In the genomic region with DNA sequence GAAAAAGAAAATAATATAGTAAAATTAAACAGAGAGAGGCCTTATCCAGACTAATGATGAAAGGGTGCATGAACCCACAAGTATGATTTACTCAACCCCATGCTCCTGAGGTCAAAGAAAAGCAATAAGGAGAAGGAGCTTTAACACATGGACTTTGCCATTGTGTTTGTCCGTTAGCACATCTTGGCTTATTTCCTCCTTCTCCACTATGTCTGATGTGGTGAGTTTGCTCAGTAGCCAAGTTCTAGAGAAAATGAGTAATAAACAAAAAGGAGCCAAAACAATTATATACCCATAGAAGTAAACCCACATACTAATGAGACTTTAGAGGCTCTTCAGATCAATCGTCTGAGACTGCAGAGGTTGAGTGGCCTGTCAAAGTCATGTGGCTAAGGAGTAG, we compare ENCODE assay signal across 16 cellular contexts. TPM values are rescaled to one million over a fixed set of nuclear protein-coding genes. Genes with fewer than 3 reads are reported as not detected.
DNase-seq lines count a peak whose midpoint lies in the region; ATAC-seq, FAIRE-seq and TF ChIP-seq lines count a peak whose summit lies in the region.
"Had no signal": no experiment of that assay in that cellular context is flagged by ENCODE, and none has a peak within 500 bp of the region (broad histone marks: within the 10 kb centered on the region; RNA-seq: fewer than 3 reads in every experiment).

No MANE protein-coding gene starts in this region.

- no peak for ATAC-seq in HG03432 (IDR thresholded peaks at IDR 0.05; ENCODE audit: unreplicated experiment)

- no peaks in the 10 kb centered on the region for H3K79me2 ChIP-seq in astrocyte (ENCODE audit: insufficient read depth, low read length)
- H3K79me2 ChIP-seq: parathyroid adenoma had no signal

- FAIRE-seq in astrocyte (lab: Jason Lieb, UNC) (no peak), GM12892 (lab: Jason Lieb, UNC) (no peak)
- FAIRE-seq: keratinocyte had no signal

- intact Hi-C loops in uterus (cut with DNase I; ENCODE audit: low total_unique reads), result no loop called here

- peaks cover 11% of the 10 kb centered on the region for H3K9me3 Mint-ChIP-seq in astrocyte (ENCODE audit: unreplicated experiment)
- peaks cover 7% of the 10 kb centered on the region for H3K9me3 Mint-ChIP-seq in nephron

- H3K36me3 Mint-ChIP-seq in astrocyte (ENCODE audit: low read depth, unreplicated experiment), result peaks cover 12% of the 10 kb centered on the region
- no peaks in the 10 kb centered on the region for H3K36me3 Mint-ChIP-seq in nephron (ENCODE audit: low read depth)
- H3K36me3 Mint-ChIP-seq: activated naive CD4-positive, alpha-beta T cell treated with anti-CD3 and anti-CD28 coated beads, Interleukin-2, amount 10 ng/mL, durations not matched to agents 7 days and 5 days had no signal

- H3K27me3 ChIP-seq in astrocyte (ENCODE audit: insufficient read depth, low read length) (no peaks in the 10 kb centered on the region), uterus (no peaks in the 10 kb centered on the region)
- H3K27me3 ChIP-seq: BLaER1 treated with 17β-estradiol and CSF1 and Interleukin-3, amounts not matched to agents 10 nM and 100 nM had no signal

- H3K4me3 ChIP-seq in astrocyte (ENCODE audit: insufficient read depth, low read depth, low read length), result no peak overlapping the region
- H3K4me3 ChIP-seq in fibroblast of the aortic adventitia (ENCODE audit: low read depth, low read length), result peak overlapping the region; percentile 54
- no peak overlapping the region for H3K4me3 ChIP-seq in uterus
- H3K4me3 ChIP-seq: BLaER1 treated with 17β-estradiol and CSF1 and Interleukin-3, amounts not matched to agents 10 nM and 100 nM had no signal

- H3K9me3 ChIP-seq in astrocyte (ENCODE audit: insufficient read depth, low read depth, low read length) (no peaks in the 10 kb centered on the region), uterus (no peaks in the 10 kb centered on the region)

- H3K4me1 Mint-ChIP-seq in astrocyte (ENCODE audit: low read depth, unreplicated experiment) (peaks cover 42% of the 10 kb centered on the region), nephron (peaks cover 35% of the 10 kb centered on the region)

- TF ChIP-seq CTCF in astrocyte (IDR thresholded peaks at IDR 0.05; ENCODE audit: insufficient read depth, low read depth, low read length), result no peak
- TF ChIP-seq CTCF in fibroblast of the aortic adventitia (IDR thresholded peaks at IDR 0.05; ENCODE audit: insufficient read depth, low read length), result no peak
- no peak for TF ChIP-seq CTCF in nephron (IDR thresholded peaks at IDR 0.05; ENCODE audit: unreplicated experiment in 3 of 3)
- TF ChIP-seq CTCF in uterus (IDR thresholded peaks at IDR 0.05), result no peak

- H3K4me3 Mint-ChIP-seq in astrocyte (ENCODE audit: unreplicated experiment) (no peak overlapping the region), nephron (peak overlapping the region in 2 of 3 experiments; percentile 32 to 51)
- H3K4me3 Mint-ChIP-seq: activated naive CD4-positive, alpha-beta T cell treated with anti-CD3 and anti-CD28 coated beads, Interleukin-2, amount 10 ng/mL, durations not matched to agents 7 days and 5 days had no signal

- H3K27me3 Mint-ChIP-seq in astrocyte (ENCODE audit: low read depth, unreplicated experiment) (no peaks in the 10 kb centered on the region), nephron (ENCODE audit: low read depth) (no peaks in the 10 kb centered on the region)

- H4K20me1 ChIP-seq in astrocyte (ENCODE audit: insufficient read depth, low read length), result no peaks in the 10 kb centered on the region
- H4K20me1 ChIP-seq: BLaER1 treated with 17β-estradiol and CSF1 and Interleukin-3, amounts not matched to agents 10 nM and 100 nM had no signal

- H3K36me3 ChIP-seq in astrocyte (ENCODE audit: insufficient read depth, low read length), result no peaks in the 10 kb centered on the region
- no peaks in the 10 kb centered on the region for H3K36me3 ChIP-seq in uterus
- H3K36me3 ChIP-seq: BLaER1 treated with 17β-estradiol and CSF1 and Interleukin-3, amounts not matched to agents 10 nM and 100 nM had no signal

- no peak overlapping the region for H3K27ac ChIP-seq in astrocyte (ENCODE audit: low read depth, low read length)
- H3K27ac ChIP-seq in uterus, result peak overlapping the region; percentile 52 to 59
- H3K27ac ChIP-seq: BLaER1 treated with 17β-estradiol and CSF1 and Interleukin-3, amounts not matched to agents 10 nM and 100 nM; parathyroid adenoma had no signal

- H2AFZ ChIP-seq in astrocyte (ENCODE audit: low read depth, low read length), result no peak overlapping the region
- H2AFZ ChIP-seq: parathyroid adenoma had no signal

- H3K4me1 ChIP-seq in astrocyte (ENCODE audit: insufficient read depth, low read length), result peaks cover 17% of the 10 kb centered on the region
- H3K4me1 ChIP-seq in uterus, result no peaks in the 10 kb centered on the region
- H3K4me1 ChIP-seq: parathyroid adenoma had no signal

- DNase-seq in astrocyte (ENCODE audit: low read depth) (peak; percentile 70), fibroblast of the aortic adventitia (ENCODE audit: low read depth) (peak; percentile 60), uterus (no peak), DMS53 treated with DMSO at 0.1 percent for 48 hours (lab: John Stamatoyannopoulos, UW; ENCODE audit: unreplicated experiment) (no peak), GM12892 (ENCODE audit: insufficient read length) (no peak)
- DNase-seq: activated CD4-positive, alpha-beta T cell treated with anti-CD3 and anti-CD28 coated beads for 48 hours; activated naive CD4-positive, alpha-beta T cell treated with anti-CD3 and anti-CD28 coated beads, Interleukin-2, amount 10 ng/mL, durations not matched to agents 7 days and 5 days; NCI-H1694; NCI-H446 treated with DMSO at 0.1 percent for 48 hours; stimulated activated naive CD4-positive, alpha-beta T cell treated with Interleukin-2 at 50 U/mL for 16 hours; T-helper 9 cell had no signal

- H3K27ac Mint-ChIP-seq in astrocyte (ENCODE audit: unreplicated experiment), result peak overlapping the region; percentile 35
- peak overlapping the region; percentile 74 to 89 (median 77) for H3K27ac Mint-ChIP-seq in nephron
- H3K27ac Mint-ChIP-seq: activated naive CD4-positive, alpha-beta T cell treated with anti-CD3 and anti-CD28 coated beads, Interleukin-2, amount 10 ng/mL, durations not matched to agents 7 days and 5 days had no signal

- peak overlapping the region; percentile 37 for H3K4me2 ChIP-seq in astrocyte (ENCODE audit: low read length)
- H3K4me2 ChIP-seq: BLaER1 treated with 17β-estradiol and CSF1 and Interleukin-3, amounts not matched to agents 10 nM and 100 nM had no signal

- TF ChIP-seq POLR2A in uterus (IDR thresholded peaks at IDR 0.05), result no peak
- no peak for TF ChIP-seq POLR2A in GM12892 (IDR thresholded peaks at IDR 0.05; ENCODE audit: low read depth, low read length)

- H3K9ac ChIP-seq in astrocyte (ENCODE audit: low read length), result no peak overlapping the region
- H3K9ac ChIP-seq: BLaER1 treated with 17β-estradiol and CSF1 and Interleukin-3, amounts not matched to agents 10 nM and 100 nM; parathyroid adenoma had no signal

RNA-seq across cellular contexts. Expression of a gene that starts 26.1 kb away (rescaled TPM):
- total RNA-seq in astrocyte, result 127 and 148 TPM in 2 replicates
- 127 and 524 TPM in 2 replicates for total RNA-seq in fibroblast of the aortic adventitia (ENCODE audit: low replicate concordance)
- total RNA-seq in uterus, result 100 to 1,000 TPM in 2 of 4 donors, 10 to 100 TPM in 2; 55.0 to 935 (median 92.6) TPM
- polyA plus RNA-seq in GM12892 (2012; ENCODE audit: missing spikeins), result 20.9 TPM

RNA-seq across cellular contexts. Expression of a gene that starts 58.3 kb away (rescaled TPM):
- total RNA-seq in astrocyte (100 and 104 TPM in 2 replicates), fibroblast of the aortic adventitia (ENCODE audit: low replicate concordance) (103 and 253 TPM in 2 replicates), uterus (100 to 1,000 TPM in 2 of 4 donors, 10 to 100 TPM in 2; 41.0 to 188 (median 92.0) TPM)
- polyA plus RNA-seq in GM12892 (2012; ENCODE audit: missing spikeins), result 35.7 TPM

Comparison
In these comparisons a context has a peak if more than half of its experiments do, and no peak if none do; other contexts are left out.
1. DNase-seq: peak in astrocyte (single experiment) and fibroblast of the aortic adventitia (single experiment); none in uterus (0 of 2), DMS53 treated with DMSO at 0.1 percent for 48 hours (single experiment) and GM12892 (single experiment).